In genomic region chr2:180962727-180963312, GRCh38 we compare ENCODE assay signal across 23 cellular contexts. TPM values are rescaled to one million over a fixed set of nuclear protein-coding genes. Genes with fewer than 3 reads are reported as not detected.
A peak's percentile ranks its signal among the peaks of the same experiment; 100 is the strongest.
DNase-seq lines count a peak whose midpoint lies in the region; TF ChIP-seq lines count a peak whose summit lies in the region.
"Had no signal": no experiment of that assay in that cellular context is flagged by ENCODE, and none has a peak within 500 bp of the region (broad histone marks: within the 10 kb centered on the region; RNA-seq: fewer than 3 reads in every experiment).

No MANE protein-coding gene starts in this region.

- no peak overlapping the region for H2BK5ac ChIP-seq in neuronal stem cell (ENCODE audit: low read length)

- H3K9me3 ChIP-seq in neuronal stem cell (replicated peaks in 1 of 2; ENCODE audit: control insufficient read depth in 2 of 2, insufficient read depth in 1 of 2, low read depth in 1 of 2, low read length in 2 of 2): no peaks in the 10 kb centered on the region
- H3K9me3 ChIP-seq: BE2C had no signal

- TF ChIP-seq CTCF in RWPE1 (conservative IDR thresholded peaks at IDR 0.05; ENCODE audit: low read depth) (no peak), epithelial cell of esophagus (IDR thresholded peaks at IDR 0.05; ENCODE audit: insufficient read depth, low read depth, low read length, missing control alignments) (no peak)

- no peaks in the 10 kb centered on the region for H3K36me3 ChIP-seq in neuronal stem cell (replicated peaks in 1 of 2; ENCODE audit: control insufficient read depth in 2 of 2, insufficient read depth in 2 of 2, low read length in 2 of 2)
- H3K36me3 ChIP-seq: BE2C had no signal

- H3K27me3 ChIP-seq in neuronal stem cell (ENCODE audit: control insufficient read depth in 3 of 3, insufficient read depth in 3 of 3, low read depth in 1 of 3, low read length in 3 of 3): no peaks in the 10 kb centered on the region
- H3K27me3 ChIP-seq: BE2C had no signal

- no peak overlapping the region for H2BK15ac ChIP-seq in neuronal stem cell (ENCODE audit: low read length)

- no peaks in the 10 kb centered on the region for H3K79me1 ChIP-seq in neuronal stem cell (ENCODE audit: low read depth, low read length)

- no peaks in the 10 kb centered on the region for H3K4me1 ChIP-seq in neuronal stem cell (ENCODE audit: control insufficient read depth in 2 of 2, insufficient read depth in 1 of 2, low read depth in 1 of 2, low read length in 2 of 2)
- H3K4me1 ChIP-seq: BE2C had no signal

- H3K4me2 ChIP-seq in neuronal stem cell (ENCODE audit: insufficient read depth, low read length, poor library complexity, severe bottlenecking): no peak overlapping the region

- no peak overlapping the region for H2AK5ac ChIP-seq in neuronal stem cell (ENCODE audit: low read depth, low read length)

- CTCF ChIA-PET in RWPE1 (lab: Yijun Ruan, JAX): no interaction called here

- no CpG with 5 or more reads among the region's 4 CpGs for WGBS in neuronal stem cell (ENCODE audit: extremely low coverage in 2 of 2, insufficient read length in 2 of 2, insufficient replicate concordance in 1 of 2), 2 donors

- H2AFZ ChIP-seq in neuronal stem cell (ENCODE audit: low read length): peak overlapping the region; percentile 47

- H4K91ac ChIP-seq in neuronal stem cell (ENCODE audit: low read depth, low read length, poor library complexity): no peak overlapping the region

- H3K14ac ChIP-seq in neuronal stem cell (ENCODE audit: low read length): no peak overlapping the region

- H3K18ac ChIP-seq in neuronal stem cell (ENCODE audit: low read length): no peak overlapping the region

- H3K4me3 ChIP-seq in epithelial cell of esophagus (ENCODE audit: low read length) (no peak overlapping the region), neuronal stem cell (ENCODE audit: low read length in 2 of 2) (no peak overlapping the region)
- H3K4me3 ChIP-seq: SK-N-MC had no signal

- no peak overlapping the region for H3K23ac ChIP-seq in neuronal stem cell (ENCODE audit: low read depth, low read length, poor library complexity)

- POLR2A ChIA-PET in RWPE1 (lab: Yijun Ruan, JAX; ENCODE audit: low non-redundant PET): no interaction called here

- H3K9ac ChIP-seq in neuronal stem cell (ENCODE audit: low read depth, low read length, poor library complexity): no peak overlapping the region

- H2BK12ac ChIP-seq in neuronal stem cell (ENCODE audit: low read length): no peak overlapping the region

- no peak overlapping the region for H4K8ac ChIP-seq in neuronal stem cell (ENCODE audit: low read depth, low read length)

- DNase-seq in NCI-H748 (lab: John Stamatoyannopoulos, UW; ENCODE audit: unreplicated experiment) (peak; percentile 28), NCI-H748 treated with DMSO at 0.1 percent for 48 hours (lab: John Stamatoyannopoulos, UW) (no peak), RWPE1 (ENCODE audit: low spot score) (peak; percentile 21), epithelial cell of esophagus (ENCODE audit: low read depth) (peak; percentile 70), neuronal stem cell (ENCODE audit: low spot score) (no peak), DMS53 treated with DMSO at 0.1 percent for 48 hours (lab: John Stamatoyannopoulos, UW; ENCODE audit: unreplicated experiment) (no peak), NCI-H1417 treated with DMSO at 0.1 percent for 48 hours (lab: John Stamatoyannopoulos, UW) (no peak), SHP77 (lab: John Stamatoyannopoulos, UW) (no peak)
- DNase-seq: 8988T; ACHN; BE2C; CD8-positive, alpha-beta memory T cell; DMS 273 treated with DMSO at 0.1 percent for 48 hours; H9; KG1; MM.1S; NCI-H1436; NCI-H187; NCI-H2081 treated with DMSO at 0.1 percent for 48 hours; NCI-H524; RPMI8226; SIG-M5 had no signal

- H2BK120ac ChIP-seq in neuronal stem cell (ENCODE audit: low read depth, low read length): no peak overlapping the region

- no peak overlapping the region for H3K27ac ChIP-seq in RWPE1
- H3K27ac ChIP-seq in neuronal stem cell (replicated peaks; ENCODE audit: low read length): no peak overlapping the region
- H3K27ac ChIP-seq: SK-N-MC had no signal

- no peak overlapping the region for H3K4ac ChIP-seq in neuronal stem cell (ENCODE audit: low read length)

RNA-seq across cellular contexts. Expression of gene UBE2E3, which starts 17.6 kb away (rescaled TPM):
- 212 TPM for polyA plus RNA-seq in neuronal stem cell (2013, experiment 1 of 2)
- polyA plus RNA-seq in neuronal stem cell (2013, experiment 2 of 2): 204 TPM

Comparison
In these comparisons a context has a peak if more than half of its experiments do, and no peak if none do; other contexts are left out.
1. DNase-seq: peak in NCI-H748 (single experiment), RWPE1 (single experiment) and epithelial cell of esophagus (single experiment); none in NCI-H748 treated with DMSO at 0.1 percent for 48 hours (single experiment), neuronal stem cell (single experiment), DMS53 treated with DMSO at 0.1 percent for 48 hours (single experiment), NCI-H1417 treated with DMSO at 0.1 percent for 48 hours (single experiment) and SHP77 (0 of 2).